Comparison of ENCODE assay signal across 24 cellular contexts in the genomic region with DNA sequence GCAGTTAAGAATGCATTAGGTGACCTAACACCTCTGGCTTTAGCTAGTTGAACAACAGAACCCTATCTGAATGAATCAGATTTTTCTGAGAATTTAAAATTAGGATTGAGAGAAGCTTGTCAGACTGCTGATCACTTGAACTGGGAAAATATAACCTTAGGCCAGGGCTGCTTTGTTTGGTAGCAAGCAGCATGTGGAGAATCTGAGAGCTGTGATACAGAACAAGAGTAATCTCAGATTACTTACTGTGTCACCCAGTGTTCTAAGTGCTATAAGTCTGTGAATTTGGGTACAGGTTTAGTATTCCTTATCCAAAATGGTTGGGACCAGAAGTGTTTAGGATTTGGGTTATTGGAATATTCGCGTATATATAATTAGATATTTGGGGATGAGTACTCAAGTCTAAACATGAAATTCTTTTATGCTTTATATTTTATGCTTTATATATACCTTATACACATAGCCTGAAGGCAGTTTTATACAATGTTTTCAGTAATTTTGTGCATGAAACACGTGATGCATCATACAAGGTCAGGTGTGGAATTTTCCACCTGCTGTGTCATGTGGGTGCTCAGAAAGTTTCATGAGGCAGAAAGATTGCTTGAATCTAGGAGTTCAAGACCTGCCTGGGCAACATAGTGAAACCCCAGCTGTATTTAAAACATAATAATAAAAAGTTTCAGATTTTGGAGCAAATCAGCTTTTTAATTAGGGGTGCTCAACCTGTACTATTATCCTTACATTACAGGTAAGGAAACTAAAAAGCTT. TPM values are rescaled to one million over a fixed set of nuclear protein-coding genes. Genes with fewer than 3 reads are reported as not detected.
DNase-seq lines count a peak whose midpoint lies in the region; ATAC-seq, FAIRE-seq and TF ChIP-seq lines count a peak whose summit lies in the region.
"Had no signal": no experiment of that assay in that cellular context is flagged by ENCODE, and none has a peak within 500 bp of the region (broad histone marks: within the 10 kb centered on the region; RNA-seq: fewer than 3 reads in every experiment).

No MANE protein-coding gene starts in this region.

- H3K9me3 Mint-ChIP-seq in activated naive CD4-positive, alpha-beta T cell treated with anti-CD3 and anti-CD28 coated beads, Interleukin-2, amount 50 U/mL, for 24 hours, result no peaks in the 10 kb centered on the region
- H3K9me3 Mint-ChIP-seq in CD8-positive, alpha-beta T cell, result no peaks in the 10 kb centered on the region
- H3K9me3 Mint-ChIP-seq in activated T-helper 17 cell treated with anti-CD3 and anti-CD28 coated beads, Interleukin-2, amount 50 U/mL, for 72 hours, result peaks cover 8% of the 10 kb centered on the region
- H3K9me3 Mint-ChIP-seq in naive thymus-derived CD4-positive, alpha-beta T cell, result peaks cover 0 to 4% (median 0%) of the 10 kb centered on the region in 11 donors
- H3K9me3 Mint-ChIP-seq: brain; stimulated activated naive CD8-positive, alpha-beta T cell treated with anti-CD3 and anti-CD28 coated beads, Interleukin-15, Interleukin-2, amounts not matched to agents 100 ng/mL and 50 ng/mL, for 24 hours had no signal

- no peak for TF ChIP-seq CTCF in CD8-positive, alpha-beta T cell (IDR thresholded peaks at IDR 0.05)
- TF ChIP-seq CTCF in thyroid gland (IDR thresholded peaks at IDR 0.05), result no peak
- TF ChIP-seq CTCF in D721Med (IDR thresholded peaks at IDR 0.05; ENCODE audit: insufficient read depth, missing control alignments), result no peak

- no peak for TF ChIP-seq POLR2A in thyroid gland (IDR thresholded peaks at IDR 0.05)

- H3K27ac ChIP-seq in CD8-positive, alpha-beta T cell (ENCODE audit: low read depth, low read length), result no peak overlapping the region
- H3K27ac ChIP-seq in naive thymus-derived CD4-positive, alpha-beta T cell (ENCODE audit: low read depth, low read length), result peak overlapping the region; percentile 25
- H3K27ac ChIP-seq in thyroid gland, result no peak overlapping the region
- H3K27ac ChIP-seq: KMS-11, pancreas, right lobe of liver, thoracic aorta, uterus had no signal

- no peaks in the 10 kb centered on the region for H3K27me3 ChIP-seq in CD8-positive, alpha-beta T cell (ENCODE audit: insufficient read depth, low read length)
- H3K27me3 ChIP-seq in naive thymus-derived CD4-positive, alpha-beta T cell (ENCODE audit: control insufficient read depth in 2 of 2, insufficient read depth in 2 of 2, low read length in 2 of 2), result no peaks in the 10 kb centered on the region
- H3K27me3 ChIP-seq in thyroid gland, result no peaks in the 10 kb centered on the region
- H3K27me3 ChIP-seq: gastroesophageal sphincter, pancreas, right lobe of liver, uterus had no signal

- peak overlapping the region; percentile 11 for H3K27ac Mint-ChIP-seq in activated naive CD4-positive, alpha-beta T cell treated with anti-CD3 and anti-CD28 coated beads, Interleukin-2, amount 50 U/mL, for 24 hours
- H3K27ac Mint-ChIP-seq in CD8-positive, alpha-beta T cell, result peak overlapping the region; percentile 75
- no peak overlapping the region for H3K27ac Mint-ChIP-seq in activated T-helper 17 cell treated with anti-CD3 and anti-CD28 coated beads, Interleukin-2, amount 50 U/mL, for 72 hours
- H3K27ac Mint-ChIP-seq in naive thymus-derived CD4-positive, alpha-beta T cell, result peak overlapping the region in 5 of 9 donors; percentile 35 to 100 (median 94)
- H3K27ac Mint-ChIP-seq: activated CD8-positive, alpha-beta memory T cell treated with anti-CD3 and anti-CD28 coated beads, Interleukin-2, amount 10 ng/mL, durations not matched to agents 7 days and 5 days; brain had no signal

- H3K4me1 Mint-ChIP-seq in activated naive CD4-positive, alpha-beta T cell treated with anti-CD3 and anti-CD28 coated beads, Interleukin-2, amount 50 U/mL, for 24 hours, result peaks cover 87% of the 10 kb centered on the region
- H3K4me1 Mint-ChIP-seq in CD8-positive, alpha-beta T cell (ENCODE audit: low read depth), result peaks cover 67% of the 10 kb centered on the region
- H3K4me1 Mint-ChIP-seq in activated T-helper 17 cell treated with anti-CD3 and anti-CD28 coated beads, Interleukin-2, amount 50 U/mL, for 72 hours, result peaks cover 36% of the 10 kb centered on the region
- H3K4me1 Mint-ChIP-seq in naive thymus-derived CD4-positive, alpha-beta T cell, result peaks cover 19 to 92% (median 81%) of the 10 kb centered on the region in 7 donors

- H3K4me1 ChIP-seq in CD8-positive, alpha-beta T cell (ENCODE audit: insufficient read depth, low read length), result peaks cover 32% of the 10 kb centered on the region
- peaks cover 21 to 43% of the 10 kb centered on the region in 2 donors for H3K4me1 ChIP-seq in naive thymus-derived CD4-positive, alpha-beta T cell (ENCODE audit: control insufficient read depth in 2 of 2, insufficient read depth in 2 of 2, low read length in 2 of 2)
- H3K4me1 ChIP-seq in thyroid gland, result peaks cover 13 to 18% of the 10 kb centered on the region in 2 donors
- H3K4me1 ChIP-seq: uterus had no signal

- H3K27me3 Mint-ChIP-seq in activated naive CD4-positive, alpha-beta T cell treated with anti-CD3 and anti-CD28 coated beads, Interleukin-2, amount 50 U/mL, for 24 hours, result no peaks in the 10 kb centered on the region
- H3K27me3 Mint-ChIP-seq in CD8-positive, alpha-beta T cell (ENCODE audit: low read depth), result no peaks in the 10 kb centered on the region
- H3K27me3 Mint-ChIP-seq in activated T-helper 17 cell treated with anti-CD3 and anti-CD28 coated beads, Interleukin-2, amount 50 U/mL, for 72 hours, result no peaks in the 10 kb centered on the region
- no peaks in the 10 kb centered on the region for H3K27me3 Mint-ChIP-seq in naive thymus-derived CD4-positive, alpha-beta T cell
- H3K27me3 Mint-ChIP-seq: activated CD8-positive, alpha-beta memory T cell treated with anti-CD3 and anti-CD28 coated beads, Interleukin-2, amount 10 ng/mL, durations not matched to agents 7 days and 5 days; brain; stimulated activated naive CD8-positive, alpha-beta T cell treated with anti-CD3 and anti-CD28 coated beads, Interleukin-15, Interleukin-2, amounts not matched to agents 100 ng/mL and 50 ng/mL, for 24 hours; T-cell had no signal

- H3K36me3 ChIP-seq in CD8-positive, alpha-beta T cell (ENCODE audit: insufficient read depth, low read length), result no peaks in the 10 kb centered on the region
- H3K36me3 ChIP-seq in naive thymus-derived CD4-positive, alpha-beta T cell (ENCODE audit: control insufficient read depth in 2 of 3, insufficient read depth in 3 of 3, low read length in 3 of 3), result no peaks in the 10 kb centered on the region
- H3K36me3 ChIP-seq in thyroid gland, result no peaks in the 10 kb centered on the region
- H3K36me3 ChIP-seq: gastroesophageal sphincter, pancreas, right lobe of liver, thoracic aorta, uterus had no signal

- peaks cover 2% of the 10 kb centered on the region for H3K36me3 Mint-ChIP-seq in activated naive CD4-positive, alpha-beta T cell treated with anti-CD3 and anti-CD28 coated beads, Interleukin-2, amount 50 U/mL, for 24 hours
- peaks cover 2% of the 10 kb centered on the region for H3K36me3 Mint-ChIP-seq in CD8-positive, alpha-beta T cell
- H3K36me3 Mint-ChIP-seq in activated T-helper 17 cell treated with anti-CD3 and anti-CD28 coated beads, Interleukin-2, amount 50 U/mL, for 72 hours (ENCODE audit: low read depth), result peaks cover 7% of the 10 kb centered on the region
- peaks cover 0 to 16% (median 0%) of the 10 kb centered on the region in 5 donors for H3K36me3 Mint-ChIP-seq in naive thymus-derived CD4-positive, alpha-beta T cell
- H3K36me3 Mint-ChIP-seq: T-cell had no signal

- no peak for FAIRE-seq in D721Med (lab: Jason Lieb, UNC)
- FAIRE-seq: pancreas had no signal

- CTCF ChIA-PET in CD8-positive, alpha-beta T cell (lab: Charles Lee), result interaction anchor here (1.0 to 1.5 kb wide), 4 partner anchors 9 to 67 kb away, joined by 3 to 5 read pairs (median 4); no protein-coding TSS in a partner anchor
- CTCF ChIA-PET in naive thymus-derived CD4-positive, alpha-beta T cell (lab: Charles Lee), result no interaction called here

- no peaks in the 10 kb centered on the region for H3K9me3 ChIP-seq in CD8-positive, alpha-beta T cell (ENCODE audit: low read length)
- H3K9me3 ChIP-seq in naive thymus-derived CD4-positive, alpha-beta T cell (ENCODE audit: control insufficient read depth in 2 of 3, low read length in 3 of 3), result no peaks in the 10 kb centered on the region
- no peaks in the 10 kb centered on the region for H3K9me3 ChIP-seq in thyroid gland
- H3K9me3 ChIP-seq: gastroesophageal sphincter, pancreas, right lobe of liver, thoracic aorta, uterus had no signal

- no peak for DNase-seq in activated naive CD4-positive, alpha-beta T cell (lab: John Stamatoyannopoulos, UW)
- DNase-seq in CD8-positive, alpha-beta T cell, result no peak
- DNase-seq in naive thymus-derived CD4-positive, alpha-beta T cell, result no peak
- DNase-seq in activated CD4-positive, CD25-positive, alpha-beta regulatory T cell treated with anti-CD3 and anti-CD28 coated beads, Interleukin-2, amount 50 U/mL, for 72 hours, result no peak
- no peak for DNase-seq in thyroid gland
- no peak for DNase-seq in D721Med (ENCODE audit: insufficient read length, low spot score)
- DNase-seq: activated CD8-positive, alpha-beta memory T cell treated with anti-CD3 and anti-CD28 coated beads, Interleukin-2, amount 10 ng/mL, durations not matched to agents 7 days and 5 days; C1 segment of cervical spinal cord; hypothalamus; NCI-H1436; NCI-H446 treated with DMSO at 0.1 percent for 48 hours; pancreas; right lobe of liver; stimulated activated CD4-positive, alpha-beta T cell treated with anti-CD3 and anti-CD28 coated beads, Interleukin-12 subunit alpha, Interleukin-12 subunit beta, amount 100 ng/mL, for 4 hours; T-cell; uterus had no signal

- intact Hi-C loops in CD8-positive, alpha-beta T cell (cut with DNase I, micrococcal nuclease), result loop anchor here in 1 of 2 experiments (5.0 to 10.0 kb wide), 2 partner anchors 100 to 1752 kb away; a partner anchor contains a TSS
- intact Hi-C loops in naive thymus-derived CD4-positive, alpha-beta T cell (cut with micrococcal nuclease), result no loop called here
- intact Hi-C loops in thyroid gland (cut with DNase I), result no loop called here

- WGBS in thyroid gland, 2 donors, result 93 to 94% methylated on average over 3 of the region's 3 CpGs

- H3K4me3 Mint-ChIP-seq in activated naive CD4-positive, alpha-beta T cell treated with anti-CD3 and anti-CD28 coated beads, Interleukin-2, amount 50 U/mL, for 24 hours, result no peak overlapping the region
- H3K4me3 Mint-ChIP-seq in CD8-positive, alpha-beta T cell, result no peak overlapping the region
- H3K4me3 Mint-ChIP-seq in activated T-helper 17 cell treated with anti-CD3 and anti-CD28 coated beads, Interleukin-2, amount 50 U/mL, for 72 hours, result peak overlapping the region; percentile 9
- no peak overlapping the region for H3K4me3 Mint-ChIP-seq in naive thymus-derived CD4-positive, alpha-beta T cell
- H3K4me3 Mint-ChIP-seq: activated CD8-positive, alpha-beta memory T cell treated with anti-CD3 and anti-CD28 coated beads, Interleukin-2, amount 10 ng/mL, durations not matched to agents 7 days and 5 days; stimulated activated naive CD8-positive, alpha-beta T cell treated with anti-CD3 and anti-CD28 coated beads, Interleukin-15, Interleukin-2, amounts not matched to agents 100 ng/mL and 50 ng/mL, for 24 hours; T-cell had no signal

- ATAC-seq in CD8-positive, alpha-beta T cell, result no peak
- peak; percentile 64 for ATAC-seq in activated T-helper 17 cell treated with anti-CD3 and anti-CD28 coated beads, Interleukin-2, amount 50 U/mL, for 72 hours (replicated peaks)
- no peak for ATAC-seq in naive thymus-derived CD4-positive, alpha-beta T cell
- ATAC-seq: activated CD4-positive, CD25-positive, alpha-beta regulatory T cell treated with anti-CD3 and anti-CD28 coated beads, Interleukin-2, amount 50 U/mL, for 24 hours; activated CD8-positive, alpha-beta memory T cell treated with anti-CD3 and anti-CD28 coated beads, Interleukin-2, amount 10 ng/mL, durations not matched to agents 7 days and 5 days; gastroesophageal sphincter; pancreas; right lobe of liver; T-cell had no signal

- POLR2A ChIA-PET in CD8-positive, alpha-beta T cell (lab: Charles Lee), result interaction anchor here (1.2 to 2.9 kb wide), 2 partner anchors 8 to 90 kb away, joined by 3 to 16 read pairs; a partner anchor contains a TSS
- POLR2A ChIA-PET in naive thymus-derived CD4-positive, alpha-beta T cell (lab: Charles Lee), result interaction anchor here (1.2 to 5.6 kb wide), 4 partner anchors 8 to 32 kb away, joined by 3 to 59 read pairs (median 4); a partner anchor contains a TSS

- H3K4me3 ChIP-seq in CD8-positive, alpha-beta T cell (ENCODE audit: low read depth, low read length), result no peak overlapping the region
- no peak overlapping the region for H3K4me3 ChIP-seq in naive thymus-derived CD4-positive, alpha-beta T cell (ENCODE audit: low read length)
- H3K4me3 ChIP-seq in thyroid gland (replicated peaks in 1 of 3), result no peak overlapping the region
- H3K4me3 ChIP-seq: gastroesophageal sphincter, pancreas, right lobe of liver, thoracic aorta, uterus had no signal

RNA-seq across cellular contexts. Expression of a gene that starts 8.3 kb away (rescaled TPM):
- 100 to 1,000 TPM; 319 to 327 TPM for total RNA-seq in CD8-positive, alpha-beta T cell
- 10 to 100 TPM; 58.1 to 60.2 TPM for total RNA-seq in activated T-helper 17 cell treated with anti-CD3 and anti-CD28 coated beads, Interleukin-2, amount 50 U/mL, for 72 hours
- 100 to 1,000 TPM in 2 of 5 experiments, 10 to 100 TPM in 3; 51.8 to 134 (median 92.4) TPM for total RNA-seq in naive thymus-derived CD4-positive, alpha-beta T cell
- 10 to 100 TPM in 1 of 2 donors, 1 to 10 TPM in 1; 9.1 to 13.1 TPM for polyA plus RNA-seq in naive thymus-derived CD4-positive, alpha-beta T cell
- 10 to 100 TPM; 51.4 to 83.0 (median 63.8) TPM for total RNA-seq in thyroid gland
